In the genomic region with DNA sequence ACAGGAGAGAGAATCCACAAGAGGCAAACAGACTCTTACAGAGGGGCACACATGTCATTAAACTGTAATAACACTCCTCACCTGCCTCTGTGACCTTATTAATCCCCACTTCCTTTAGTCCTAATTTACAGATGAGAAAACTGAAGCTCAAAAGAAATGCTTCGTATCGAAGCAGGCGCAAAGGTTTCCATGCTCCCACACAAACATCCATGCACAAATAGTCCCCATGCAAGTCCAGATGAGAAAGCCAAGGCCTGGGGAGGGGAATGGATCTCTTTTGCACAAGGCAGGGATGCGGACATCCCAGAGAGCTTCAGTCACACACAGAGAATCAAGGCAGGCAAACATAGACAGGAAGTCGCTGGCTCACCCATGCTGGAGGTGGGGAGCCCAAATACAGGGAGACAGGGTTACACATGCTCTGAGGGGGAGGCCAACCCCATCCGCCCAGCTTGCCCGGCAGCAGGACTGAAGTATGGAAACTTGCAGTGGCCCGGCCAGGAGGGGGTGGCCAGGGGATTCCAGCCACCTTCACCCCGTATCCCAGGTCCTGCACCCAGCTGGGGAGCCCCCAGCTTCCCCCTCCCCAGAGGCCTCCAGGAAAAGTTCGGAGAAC, we compare ENCODE assay signal across 8 cellular contexts. TPM values are rescaled to one million over a fixed set of nuclear protein-coding genes. Genes with fewer than 3 reads are reported as not detected.
DNase-seq lines count a peak whose midpoint lies in the region; ATAC-seq and TF ChIP-seq lines count a peak whose summit lies in the region.

No MANE protein-coding gene starts in this region.

- H3K4me3 Mint-ChIP-seq in T-cell: peak overlapping the region; percentile 66 to 72 (median 70)
- peak overlapping the region; percentile 23 to 68 for H3K4me3 Mint-ChIP-seq in stimulated activated naive B cell treated with anti-CD40 and anti-IgM and Interleukin-4, amounts not matched to agents 10 μg/mL and 1 μg/mL and 100 μg/mL, for 72 hours

- no peak for TF ChIP-seq EP300 in SK-N-SH (IDR thresholded peaks at IDR 0.05; ENCODE audit: borderline replicate concordance in 1 of 2, low read depth in 1 of 2, low read length in 1 of 2)

- peak overlapping the region; percentile 78 for H2AFZ ChIP-seq in SK-N-SH (ENCODE audit: low read depth)

- no peak overlapping the region for H3K27ac ChIP-seq in SK-N-SH (ENCODE audit: low read depth in 2 of 2, low read length in 1 of 2)

- H3F3A ChIP-seq in SK-N-SH (replicated peaks; ENCODE audit: insufficient read depth): no peaks in the 10 kb centered on the region

- no peaks in the 10 kb centered on the region for H4K20me1 ChIP-seq in SK-N-SH (ENCODE audit: insufficient read depth)

- H3K4me2 ChIP-seq in SK-N-SH: peak overlapping the region; percentile 79

- peak overlapping the region in 1 of 2 donors; percentile 47 for H3K27ac Mint-ChIP-seq in T-cell
- peak overlapping the region; percentile 72 for H3K27ac Mint-ChIP-seq in stimulated activated naive B cell treated with anti-CD40 and anti-IgM and Interleukin-4, amounts not matched to agents 10 μg/mL and 1 μg/mL and 100 μg/mL, for 72 hours

- no peaks in the 10 kb centered on the region for H3K79me2 ChIP-seq in SK-N-SH (ENCODE audit: insufficient read depth)

- H3K4me1 ChIP-seq in SK-N-SH (ENCODE audit: control insufficient read depth in 1 of 2, insufficient read depth in 2 of 2, low read depth in 1 of 2, low read length in 1 of 2): no peaks in the 10 kb centered on the region; a peak in 1 of 4 replicates

- POLR2A ChIA-PET in SK-N-SH (lab: Yijun Ruan, JAX): interaction anchor here (0.6 to 1.4 kb wide), 2 partner anchors 19 to 35 kb away, joined by 3 read pairs; no protein-coding TSS in a partner anchor
- POLR2A ChIA-PET in T-cell (lab: Charles Lee): interaction anchor here (0.5 to 0.8 kb wide), 4 partner anchors 11 to 80 kb away, joined by 3 to 10 read pairs (median 5); a partner anchor contains a TSS

- peaks cover 48 to 61% of the 10 kb centered on the region in 2 donors for H3K27me3 Mint-ChIP-seq in T-cell
- H3K27me3 Mint-ChIP-seq in stimulated activated naive B cell treated with anti-CD40 and anti-IgM and Interleukin-4, amounts not matched to agents 10 μg/mL and 1 μg/mL and 100 μg/mL, for 72 hours: peaks cover 66 to 71% of the 10 kb centered on the region in 2 donors

- ATAC-seq in SK-N-SH treated with all-trans-retinoic acid at 6 μM for 48 hours: no peak; the same call in 2 of the 3 replicates
- ATAC-seq in T-cell (replicated peaks in 1 of 4): no peak
- ATAC-seq in stimulated activated naive B cell treated with anti-CD40 and anti-IgM and Interleukin-4, amounts not matched to agents 10 μg/mL and 1 μg/mL and 100 μg/mL, for 72 hours (replicated peaks): no peak

- 53% methylated on average over 5 of the region's 10 CpGs for WGBS in SK-N-SH (ENCODE audit: low lambda C conversion rate)

- peaks cover 25 to 38% (median 30%) of the 10 kb centered on the region in 3 donors for H3K4me1 Mint-ChIP-seq in T-cell
- peaks cover 25 to 36% of the 10 kb centered on the region in 2 donors for H3K4me1 Mint-ChIP-seq in stimulated activated naive B cell treated with anti-CD40 and anti-IgM and Interleukin-4, amounts not matched to agents 10 μg/mL and 1 μg/mL and 100 μg/mL, for 72 hours

- DNase-seq in SK-N-SH (no peak), T-cell (peak in 2 of 34 experiments; percentile 8 to 26), foreskin fibroblast (no peak), DMS 273 treated with DMSO at 0.1 percent for 48 hours (lab: John Stamatoyannopoulos, UW) (no peak), NCI-H1694 treated with DMSO at 0.1 percent for 48 hours (lab: John Stamatoyannopoulos, UW) (no peak), retina (no peak)
- DNase-seq in stimulated activated naive B cell treated with anti-CD40 and anti-IgM and Interleukin-4, amounts not matched to agents 10 μg/mL and 1 μg/mL and 100 μg/mL, for 72 hours: no peak

- H3K27me3 ChIP-seq in SK-N-SH (ENCODE audit: insufficient read depth): peaks cover 13% of the 10 kb centered on the region; the same call in 1 of the 2 replicates

- no peaks in the 10 kb centered on the region for H3K9me3 Mint-ChIP-seq in T-cell
- no peaks in the 10 kb centered on the region for H3K9me3 Mint-ChIP-seq in stimulated activated naive B cell treated with anti-CD40 and anti-IgM and Interleukin-4, amounts not matched to agents 10 μg/mL and 1 μg/mL and 100 μg/mL, for 72 hours

- CTCF ChIA-PET in SK-N-SH (lab: Yijun Ruan, JAX): interaction anchor here (0.9 to 2.0 kb wide), 7 partner anchors 11 to 201 kb away, joined by 3 to 9 read pairs (median 3); a partner anchor contains a TSS
- CTCF ChIA-PET in T-cell (lab: Charles Lee): interaction anchor here (0.6 to 1.0 kb wide), 4 partner anchors 31 to 931 kb away, joined by 3 to 8 read pairs (median 7); no protein-coding TSS in a partner anchor

- no peaks in the 10 kb centered on the region for H3K9me3 ChIP-seq in SK-N-SH

- no peak overlapping the region for H3K9ac ChIP-seq in SK-N-SH

- no peak for TF ChIP-seq RAD21 in SK-N-SH (IDR thresholded peaks at IDR 0.05; ENCODE audit: low read length)

- no peak for TF ChIP-seq CTCF in SK-N-SH (IDR thresholded peaks at IDR 0.05)
- no peak for TF ChIP-seq CTCF in foreskin fibroblast (IDR thresholded peaks at IDR 0.05; ENCODE audit: low read depth, low read length)

- no peaks in the 10 kb centered on the region for H3K9me2 ChIP-seq in SK-N-SH

- H3K4me3 ChIP-seq in SK-N-SH (ENCODE audit: low read depth in 2 of 2, low read length in 1 of 2): peak overlapping the region; percentile 38 to 58
- H3K4me3 ChIP-seq in foreskin fibroblast (ENCODE audit: low read depth in 1 of 2, low read length in 2 of 2): peak overlapping the region; percentile 38 to 43

- H3K36me3 Mint-ChIP-seq in T-cell: no peaks in the 10 kb centered on the region
- no peaks in the 10 kb centered on the region for H3K36me3 Mint-ChIP-seq in stimulated activated naive B cell treated with anti-CD40 and anti-IgM and Interleukin-4, amounts not matched to agents 10 μg/mL and 1 μg/mL and 100 μg/mL, for 72 hours

- no peaks in the 10 kb centered on the region for H3K36me3 ChIP-seq in SK-N-SH (replicated peaks in 1 of 2; ENCODE audit: control insufficient read depth in 1 of 2, insufficient read depth in 2 of 2, low read length in 1 of 2)

TF ChIP-seq in SK-N-SH, 30 proteins besides CTCF, POLR2A, EP300 and RAD21 (continues in another document):
- TF ChIP-seq CHD2 (IDR thresholded peaks at IDR 0.05; ENCODE audit: low read length, partially characterized antibody) (no peak), GABPA (IDR thresholded peaks at IDR 0.05; ENCODE audit: low read depth) (no peak), SMC3 (IDR thresholded peaks at IDR 0.05; ENCODE audit: low read depth, low read length) (no peak), MEF2A (IDR thresholded peaks at IDR 0.05; ENCODE audit: borderline replicate concordance, low read depth) (no peak), SIN3A (IDR thresholded peaks at IDR 0.05; ENCODE audit: borderline replicate concordance, low read depth, low read length) (no peak), TAF1 (IDR thresholded peaks at IDR 0.05; ENCODE audit: borderline replicate concordance, low read depth, low read length) (no peak), GATA2 (CRISPR knock-in tag; IDR thresholded peaks at IDR 0.05) (no peak)
- TF ChIP-seq, protein P1, sequence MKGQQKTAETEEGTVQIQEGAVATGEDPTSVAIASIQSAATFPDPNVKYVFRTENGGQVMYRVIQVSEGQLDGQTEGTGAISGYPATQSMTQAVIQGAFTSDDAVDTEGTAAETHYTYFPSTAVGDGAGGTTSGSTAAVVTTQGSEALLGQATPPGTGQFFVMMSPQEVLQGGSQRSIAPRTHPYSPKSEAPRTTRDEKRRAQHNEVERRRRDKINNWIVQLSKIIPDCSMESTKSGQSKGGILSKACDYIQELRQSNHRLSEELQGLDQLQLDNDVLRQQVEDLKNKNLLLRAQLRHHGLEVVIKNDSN (IDR thresholded peaks at IDR 0.05; ENCODE audit: borderline replicate concordance, low read depth): no peak

TF ChIP-seq in SK-N-SH treated with all-trans-retinoic acid at 6 μM for 48 hours, 23 proteins besides CTCF, POLR2A, EP300 and RAD21:
- TF ChIP-seq BACH2 (CRISPR knock-in tag; IDR thresholded peaks at IDR 0.05; ENCODE audit: borderline replicate concordance) (no peak), ZNF8 (CRISPR knock-in tag; IDR thresholded peaks at IDR 0.05) (no peak), CSDC2 (CRISPR knock-in tag; IDR thresholded peaks at IDR 0.05) (no peak), ZC3H10 (CRISPR knock-in tag; IDR thresholded peaks at IDR 0.05) (no peak), ZFP30 (CRISPR knock-in tag; IDR thresholded peaks at IDR 0.05) (no peak), TOX (CRISPR knock-in tag; IDR thresholded peaks at IDR 0.05; ENCODE audit: borderline replicate concordance) (no peak)
- TF ChIP-seq, protein P2, sequence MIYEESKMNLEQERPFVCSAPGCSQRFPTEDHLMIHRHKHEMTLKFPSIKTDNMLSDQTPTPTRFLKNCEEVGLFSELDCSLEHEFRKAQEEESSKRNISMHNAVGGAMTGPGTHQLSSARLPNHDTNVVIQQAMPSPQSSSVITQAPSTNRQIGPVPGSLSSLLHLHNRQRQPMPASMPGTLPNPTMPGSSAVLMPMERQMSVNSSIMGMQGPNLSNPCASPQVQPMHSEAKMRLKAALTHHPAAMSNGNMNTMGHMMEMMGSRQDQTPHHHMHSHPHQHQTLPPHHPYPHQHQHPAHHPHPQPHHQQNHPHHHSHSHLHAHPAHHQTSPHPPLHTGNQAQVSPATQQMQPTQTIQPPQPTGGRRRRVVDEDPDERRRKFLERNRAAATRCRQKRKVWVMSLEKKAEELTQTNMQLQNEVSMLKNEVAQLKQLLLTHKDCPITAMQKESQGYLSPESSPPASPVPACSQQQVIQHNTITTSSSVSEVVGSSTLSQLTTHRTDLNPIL (CRISPR knock-in tag; IDR thresholded peaks at IDR 0.05; ENCODE audit: low read depth): no peak

RNA-seq across cellular contexts. Expression of a gene that starts 0.5 kb away (rescaled TPM):
- 0.32 and 0.36 TPM in 2 replicates for polyA plus RNA-seq in SK-N-SH (2012; rRNA removed)
- polyA plus RNA-seq in SK-N-SH (2012; cell fraction: cytosol; rRNA removed): 0.36 and 0.39 TPM in 2 replicates
- 0.21 and 0.24 TPM in 2 replicates for polyA plus RNA-seq in SK-N-SH (2012; cell fraction: nucleus; rRNA removed)
- total RNA-seq in T-cell: 10 to 100 TPM in 1 of 5 donors, 1 to 10 TPM in 4; 1.9 to 25.0 (median 6.5) TPM

RNA-seq across cellular contexts. Expression of a gene that starts 13.6 kb away (rescaled TPM):
- 53.8 and 72.9 TPM in 2 replicates for polyA plus RNA-seq in SK-N-SH (2012; rRNA removed)
- 42.4 and 51.7 TPM in 2 replicates for polyA plus RNA-seq in SK-N-SH (2012; cell fraction: cytosol; rRNA removed)
- 66.2 and 72.6 TPM in 2 replicates for polyA plus RNA-seq in SK-N-SH (2012; cell fraction: nucleus; rRNA removed)
- total RNA-seq in T-cell: 10 to 100 TPM; 18.4 to 64.2 (median 56.0) TPM

RNA-seq across cellular contexts. Expression of a gene that starts 26.9 kb away (rescaled TPM):
- polyA plus RNA-seq in SK-N-SH (2012; rRNA removed): 19.7 and 22.6 TPM in 2 replicates
- polyA plus RNA-seq in SK-N-SH (2012; cell fraction: cytosol; rRNA removed): 8.8 and 15.2 TPM in 2 replicates
- 65.8 and 70.8 TPM in 2 replicates for polyA plus RNA-seq in SK-N-SH (2012; cell fraction: nucleus; rRNA removed)
- total RNA-seq in T-cell: 10 to 100 TPM; 55.7 to 63.0 (median 60.9) TPM

RNA-seq across cellular contexts. Expression of a gene that starts 49.0 kb away (rescaled TPM):
- 23.3 and 26.7 TPM in 2 replicates for polyA plus RNA-seq in SK-N-SH (2012; rRNA removed)
- polyA plus RNA-seq in SK-N-SH (2012; cell fraction: cytosol; rRNA removed): 17.4 and 23.7 TPM in 2 replicates
- 58.1 and 74.0 TPM in 2 replicates for polyA plus RNA-seq in SK-N-SH (2012; cell fraction: nucleus; rRNA removed)
- total RNA-seq in T-cell: 10 to 100 TPM; 50.9 to 94.8 (median 79.1) TPM

RNA-seq across cellular contexts. Expression of a gene that starts 52.0 kb away (rescaled TPM):
- polyA plus RNA-seq in SK-N-SH (2012; rRNA removed): 13.1 and 14.9 TPM in 2 replicates
- 11.6 and 16.2 TPM in 2 replicates for polyA plus RNA-seq in SK-N-SH (2012; cell fraction: cytosol; rRNA removed)
- polyA plus RNA-seq in SK-N-SH (2012; cell fraction: nucleus; rRNA removed): 5.4 and 5.7 TPM in 2 replicates
- 10 to 100 TPM; 24.0 to 51.5 (median 32.5) TPM for total RNA-seq in T-cell
